In the genomic region with DNA sequence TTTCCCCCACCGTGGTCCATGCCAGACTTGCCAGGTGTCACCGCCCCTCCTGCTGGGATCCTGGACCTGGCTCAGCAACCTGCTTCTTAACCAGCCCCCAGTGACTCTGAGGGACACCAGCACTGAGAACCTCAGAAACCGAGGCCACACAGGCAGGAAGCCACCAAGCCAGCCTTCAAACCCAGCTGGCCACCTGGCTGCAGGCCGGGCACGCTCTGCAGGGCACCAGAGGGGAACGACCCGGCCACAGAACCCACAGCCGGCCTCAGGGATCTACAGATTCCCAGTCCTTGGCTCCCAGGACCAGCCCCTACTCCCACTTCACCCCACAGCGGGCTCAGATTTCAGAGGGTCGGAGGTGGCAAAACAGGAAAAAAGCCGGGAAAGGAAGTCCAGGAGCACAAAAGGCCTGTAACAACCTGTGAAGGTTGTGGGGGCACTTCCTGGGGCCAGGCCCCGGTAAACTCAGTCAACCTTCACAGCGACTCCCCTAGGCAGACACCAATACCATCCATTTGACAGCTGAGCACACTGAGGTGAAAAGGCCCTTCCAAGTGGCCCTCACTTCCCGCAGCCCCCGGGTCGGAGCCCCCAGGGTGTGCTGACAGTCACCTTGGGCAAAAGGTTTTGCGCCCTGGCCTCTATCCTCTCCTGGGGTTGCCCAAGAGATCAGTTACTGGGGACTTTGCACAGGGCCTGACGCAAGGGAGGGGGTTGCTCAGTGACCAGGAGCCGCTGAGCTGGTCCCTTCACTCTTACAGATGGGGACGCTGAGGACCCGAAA, we compare ENCODE assay signal across 1 cellular context.
A peak's percentile ranks its signal among the peaks of the same experiment; 100 is the strongest.
TF ChIP-seq lines count a peak whose summit lies in the region.

No MANE protein-coding gene starts in this region.

TF ChIP-seq in HepG2, 621 proteins besides CTCF, POLR2A, EP300 and RAD21 (continued from another document and continues in another):
- TF ChIP-seq, protein P1, sequence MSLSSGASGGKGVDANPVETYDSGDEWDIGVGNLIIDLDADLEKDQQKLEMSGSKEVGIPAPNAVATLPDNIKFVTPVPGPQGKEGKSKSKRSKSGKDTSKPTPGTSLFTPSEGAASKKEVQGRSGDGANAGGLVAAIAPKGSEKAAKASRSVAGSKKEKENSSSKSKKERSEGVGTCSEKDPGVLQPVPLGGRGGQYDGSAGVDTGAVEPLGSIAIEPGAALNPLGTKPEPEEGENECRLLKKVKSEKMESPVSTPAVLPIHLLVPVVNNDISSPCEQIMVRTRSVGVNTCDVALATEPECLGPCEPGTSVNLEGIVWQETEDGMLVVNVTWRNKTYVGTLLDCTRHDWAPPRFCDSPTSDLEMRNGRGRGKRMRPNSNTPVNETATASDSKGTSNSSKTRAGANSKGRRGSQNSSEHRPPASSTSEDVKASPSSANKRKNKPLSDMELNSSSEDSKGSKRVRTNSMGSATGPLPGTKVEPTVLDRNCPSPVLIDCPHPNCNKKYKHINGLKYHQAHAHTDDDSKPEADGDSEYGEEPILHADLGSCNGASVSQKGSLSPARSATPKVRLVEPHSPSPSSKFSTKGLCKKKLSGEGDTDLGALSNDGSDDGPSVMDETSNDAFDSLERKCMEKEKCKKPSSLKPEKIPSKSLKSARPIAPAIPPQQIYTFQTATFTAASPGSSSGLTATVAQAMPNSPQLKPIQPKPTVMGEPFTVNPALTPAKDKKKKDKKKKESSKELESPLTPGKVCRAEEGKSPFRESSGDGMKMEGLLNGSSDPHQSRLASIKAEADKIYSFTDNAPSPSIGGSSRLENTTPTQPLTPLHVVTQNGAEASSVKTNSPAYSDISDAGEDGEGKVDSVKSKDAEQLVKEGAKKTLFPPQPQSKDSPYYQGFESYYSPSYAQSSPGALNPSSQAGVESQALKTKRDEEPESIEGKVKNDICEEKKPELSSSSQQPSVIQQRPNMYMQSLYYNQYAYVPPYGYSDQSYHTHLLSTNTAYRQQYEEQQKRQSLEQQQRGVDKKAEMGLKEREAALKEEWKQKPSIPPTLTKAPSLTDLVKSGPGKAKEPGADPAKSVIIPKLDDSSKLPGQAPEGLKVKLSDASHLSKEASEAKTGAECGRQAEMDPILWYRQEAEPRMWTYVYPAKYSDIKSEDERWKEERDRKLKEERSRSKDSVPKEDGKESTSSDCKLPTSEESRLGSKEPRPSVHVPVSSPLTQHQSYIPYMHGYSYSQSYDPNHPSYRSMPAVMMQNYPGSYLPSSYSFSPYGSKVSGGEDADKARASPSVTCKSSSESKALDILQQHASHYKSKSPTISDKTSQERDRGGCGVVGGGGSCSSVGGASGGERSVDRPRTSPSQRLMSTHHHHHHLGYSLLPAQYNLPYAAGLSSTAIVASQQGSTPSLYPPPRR (CRISPR knock-in tag; IDR thresholded peaks at IDR 0.05; ENCODE audit: borderline replicate concordance) = peak; percentile 69; the same call in 1 of the 2 replicates
- TF ChIP-seq ZNF615 (CRISPR knock-in tag; IDR thresholded peaks at IDR 0.05; ENCODE audit: borderline replicate concordance) = no peak
- no peak for TF ChIP-seq KLF12 (CRISPR knock-in tag; IDR thresholded peaks at IDR 0.05; ENCODE audit: borderline replicate concordance)
- no peak for TF ChIP-seq ZNF549 (CRISPR knock-in tag; IDR thresholded peaks at IDR 0.05)
- TF ChIP-seq ZNF788 (CRISPR knock-in tag; IDR thresholded peaks at IDR 0.05; ENCODE audit: borderline replicate concordance) = peak; percentile 26; the same call in 1 of the 2 replicates
- no peak for TF ChIP-seq FLYWCH1 (CRISPR knock-in tag; IDR thresholded peaks at IDR 0.05)
- peak; percentile 41; the same call in 1 of the 2 replicates for TF ChIP-seq ELF1 (CRISPR knock-in tag; IDR thresholded peaks at IDR 0.05)
- 0 out of 2 replicates have a peak, but pooled peaks have one; percentile 37 for TF ChIP-seq ZNF205 (CRISPR knock-in tag; IDR thresholded peaks at IDR 0.05)
- TF ChIP-seq ZNF605 (CRISPR knock-in tag; IDR thresholded peaks at IDR 0.05) = peak; percentile 69; the same call in 1 of the 2 replicates
- TF ChIP-seq, protein P2, sequence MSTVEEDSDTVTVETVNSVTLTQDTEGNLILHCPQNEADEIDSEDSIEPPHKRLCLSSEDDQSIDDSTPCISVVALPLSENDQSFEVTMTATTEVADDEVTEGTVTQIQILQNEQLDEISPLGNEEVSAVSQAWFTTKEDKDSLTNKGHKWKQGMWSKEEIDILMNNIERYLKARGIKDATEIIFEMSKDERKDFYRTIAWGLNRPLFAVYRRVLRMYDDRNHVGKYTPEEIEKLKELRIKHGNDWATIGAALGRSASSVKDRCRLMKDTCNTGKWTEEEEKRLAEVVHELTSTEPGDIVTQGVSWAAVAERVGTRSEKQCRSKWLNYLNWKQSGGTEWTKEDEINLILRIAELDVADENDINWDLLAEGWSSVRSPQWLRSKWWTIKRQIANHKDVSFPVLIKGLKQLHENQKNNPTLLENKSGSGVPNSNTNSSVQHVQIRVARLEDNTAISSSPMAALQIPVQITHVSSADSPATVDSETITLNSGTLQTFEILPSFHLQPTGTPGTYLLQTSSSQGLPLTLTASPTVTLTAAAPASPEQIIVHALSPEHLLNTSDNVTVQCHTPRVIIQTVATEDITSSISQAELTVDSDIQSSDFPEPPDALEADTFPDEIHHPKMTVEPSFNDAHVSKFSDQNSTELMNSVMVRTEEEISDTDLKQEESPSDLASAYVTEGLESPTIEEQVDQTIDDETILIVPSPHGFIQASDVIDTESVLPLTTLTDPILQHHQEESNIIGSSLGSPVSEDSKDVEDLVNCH (CRISPR knock-in tag; IDR thresholded peaks at IDR 0.05) = no peak
- TF ChIP-seq PRMT3 (CRISPR knock-in tag; IDR thresholded peaks at IDR 0.05; ENCODE audit: borderline replicate concordance, low read depth) = no peak
- TF ChIP-seq, protein P3, sequence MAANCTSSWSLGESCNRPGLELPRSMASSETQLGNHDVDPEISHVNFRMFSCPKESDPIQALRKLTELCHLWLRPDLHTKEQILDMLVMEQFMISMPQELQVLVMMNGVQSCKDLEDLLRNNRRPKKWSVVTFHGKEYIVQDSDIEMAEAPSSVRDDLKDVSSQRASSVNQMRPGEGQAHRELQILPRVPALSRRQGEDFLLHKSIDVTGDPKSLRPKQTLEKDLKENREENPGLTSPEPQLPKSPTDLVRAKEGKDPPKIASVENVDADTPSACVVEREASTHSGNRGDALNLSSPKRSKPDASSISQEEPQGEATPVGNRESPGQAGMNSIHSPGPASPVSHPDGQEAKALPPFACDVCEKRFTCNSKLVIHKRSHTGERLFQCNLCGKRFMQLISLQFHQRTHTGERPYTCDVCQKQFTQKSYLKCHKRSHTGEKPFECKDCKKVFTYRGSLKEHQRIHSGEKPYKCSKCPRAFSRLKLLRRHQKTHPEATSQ (CRISPR knock-in tag; IDR thresholded peaks at IDR 0.05; ENCODE audit: borderline replicate concordance) = no peak
- no peak for TF ChIP-seq ZNF7 (CRISPR knock-in tag; IDR thresholded peaks at IDR 0.05)
- TF ChIP-seq ZNF749 (CRISPR knock-in tag; IDR thresholded peaks at IDR 0.05; ENCODE audit: borderline replicate concordance) = no peak
- TF ChIP-seq, protein P4, sequence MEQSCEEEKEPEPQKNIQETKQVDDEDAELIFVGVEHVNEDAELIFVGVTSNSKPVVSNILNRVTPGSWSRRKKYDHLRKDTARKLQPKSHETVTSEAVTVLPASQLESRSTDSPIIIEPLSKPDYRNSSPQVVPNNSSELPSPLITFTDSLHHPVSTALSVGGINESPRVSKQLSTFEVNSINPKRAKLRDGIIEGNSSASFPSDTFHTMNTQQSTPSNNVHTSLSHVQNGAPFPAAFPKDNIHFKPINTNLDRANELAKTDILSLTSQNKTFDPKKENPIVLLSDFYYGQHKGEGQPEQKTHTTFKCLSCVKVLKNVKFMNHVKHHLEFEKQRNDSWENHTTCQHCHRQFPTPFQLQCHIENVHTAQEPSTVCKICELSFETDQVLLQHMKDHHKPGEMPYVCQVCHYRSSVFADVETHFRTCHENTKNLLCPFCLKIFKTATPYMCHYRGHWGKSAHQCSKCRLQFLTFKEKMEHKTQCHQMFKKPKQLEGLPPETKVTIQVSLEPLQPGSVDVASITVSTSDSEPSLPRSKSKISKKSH (CRISPR knock-in tag; IDR thresholded peaks at IDR 0.05; ENCODE audit: borderline replicate concordance) = no peak
- TF ChIP-seq SRSF1 (optimal IDR thresholded peaks at IDR 0.05; ENCODE audit: low read depth, low read length) = peak; percentile 22
- TF ChIP-seq, protein P5, sequence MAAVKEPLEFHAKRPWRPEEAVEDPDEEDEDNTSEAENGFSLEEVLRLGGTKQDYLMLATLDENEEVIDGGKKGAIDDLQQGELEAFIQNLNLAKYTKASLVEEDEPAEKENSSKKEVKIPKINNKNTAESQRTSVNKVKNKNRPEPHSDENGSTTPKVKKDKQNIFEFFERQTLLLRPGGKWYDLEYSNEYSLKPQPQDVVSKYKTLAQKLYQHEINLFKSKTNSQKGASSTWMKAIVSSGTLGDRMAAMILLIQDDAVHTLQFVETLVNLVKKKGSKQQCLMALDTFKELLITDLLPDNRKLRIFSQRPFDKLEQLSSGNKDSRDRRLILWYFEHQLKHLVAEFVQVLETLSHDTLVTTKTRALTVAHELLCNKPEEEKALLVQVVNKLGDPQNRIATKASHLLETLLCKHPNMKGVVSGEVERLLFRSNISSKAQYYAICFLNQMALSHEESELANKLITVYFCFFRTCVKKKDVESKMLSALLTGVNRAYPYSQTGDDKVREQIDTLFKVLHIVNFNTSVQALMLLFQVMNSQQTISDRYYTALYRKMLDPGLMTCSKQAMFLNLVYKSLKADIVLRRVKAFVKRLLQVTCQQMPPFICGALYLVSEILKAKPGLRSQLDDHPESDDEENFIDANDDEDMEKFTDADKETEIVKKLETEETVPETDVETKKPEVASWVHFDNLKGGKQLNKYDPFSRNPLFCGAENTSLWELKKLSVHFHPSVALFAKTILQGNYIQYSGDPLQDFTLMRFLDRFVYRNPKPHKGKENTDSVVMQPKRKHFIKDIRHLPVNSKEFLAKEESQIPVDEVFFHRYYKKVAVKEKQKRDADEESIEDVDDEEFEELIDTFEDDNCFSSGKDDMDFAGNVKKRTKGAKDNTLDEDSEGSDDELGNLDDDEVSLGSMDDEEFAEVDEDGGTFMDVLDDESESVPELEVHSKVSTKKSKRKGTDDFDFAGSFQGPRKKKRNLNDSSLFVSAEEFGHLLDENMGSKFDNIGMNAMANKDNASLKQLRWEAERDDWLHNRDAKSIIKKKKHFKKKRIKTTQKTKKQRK (IDR thresholded peaks at IDR 0.05; ENCODE audit: low read length) = no peak
- TF ChIP-seq, protein P6, sequence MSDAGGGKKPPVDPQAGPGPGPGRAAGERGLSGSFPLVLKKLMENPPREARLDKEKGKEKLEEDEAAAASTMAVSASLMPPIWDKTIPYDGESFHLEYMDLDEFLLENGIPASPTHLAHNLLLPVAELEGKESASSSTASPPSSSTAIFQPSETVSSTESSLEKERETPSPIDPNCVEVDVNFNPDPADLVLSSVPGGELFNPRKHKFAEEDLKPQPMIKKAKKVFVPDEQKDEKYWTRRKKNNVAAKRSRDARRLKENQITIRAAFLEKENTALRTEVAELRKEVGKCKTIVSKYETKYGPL (CRISPR knock-in tag; IDR thresholded peaks at IDR 0.05) = no peak
- TF ChIP-seq ZNF709 (CRISPR knock-in tag; IDR thresholded peaks at IDR 0.05) = no peak
- 0 out of 2 replicates have a peak, but pooled peaks have one; percentile 4 for TF ChIP-seq SMAD9 (CRISPR knock-in tag; IDR thresholded peaks at IDR 0.05)
- no peak; the same call in 1 of the 2 replicates for TF ChIP-seq ZSCAN29 (CRISPR knock-in tag; conservative IDR thresholded peaks at IDR 0.05)
- no peak for TF ChIP-seq SP140L (CRISPR knock-in tag; IDR thresholded peaks at IDR 0.05; ENCODE audit: borderline replicate concordance)
- TF ChIP-seq MED13 (CRISPR knock-in tag; IDR thresholded peaks at IDR 0.05) = no peak
- TF ChIP-seq, protein P7, sequence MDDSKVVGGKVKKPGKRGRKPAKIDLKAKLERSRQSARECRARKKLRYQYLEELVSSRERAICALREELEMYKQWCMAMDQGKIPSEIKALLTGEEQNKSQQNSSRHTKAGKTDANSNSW (CRISPR knock-in tag; IDR thresholded peaks at IDR 0.05; ENCODE audit: borderline replicate concordance) = no peak
- no peak for TF ChIP-seq ZSCAN20 (CRISPR knock-in tag; IDR thresholded peaks at IDR 0.05; ENCODE audit: borderline replicate concordance)
- TF ChIP-seq SMAD1 (CRISPR knock-in tag; IDR thresholded peaks at IDR 0.05; ENCODE audit: borderline replicate concordance, low read depth) = no peak
- no peak for TF ChIP-seq RFX3 (CRISPR knock-in tag; IDR thresholded peaks at IDR 0.05)
- no peak for TF ChIP-seq CHD4 (IDR thresholded peaks at IDR 0.05; ENCODE audit: borderline replicate concordance, low read length)
- no peak for TF ChIP-seq SRSF4 (IDR thresholded peaks at IDR 0.05; ENCODE audit: low read depth, low read length, poor library complexity, severe bottlenecking)
- TF ChIP-seq, protein P8, sequence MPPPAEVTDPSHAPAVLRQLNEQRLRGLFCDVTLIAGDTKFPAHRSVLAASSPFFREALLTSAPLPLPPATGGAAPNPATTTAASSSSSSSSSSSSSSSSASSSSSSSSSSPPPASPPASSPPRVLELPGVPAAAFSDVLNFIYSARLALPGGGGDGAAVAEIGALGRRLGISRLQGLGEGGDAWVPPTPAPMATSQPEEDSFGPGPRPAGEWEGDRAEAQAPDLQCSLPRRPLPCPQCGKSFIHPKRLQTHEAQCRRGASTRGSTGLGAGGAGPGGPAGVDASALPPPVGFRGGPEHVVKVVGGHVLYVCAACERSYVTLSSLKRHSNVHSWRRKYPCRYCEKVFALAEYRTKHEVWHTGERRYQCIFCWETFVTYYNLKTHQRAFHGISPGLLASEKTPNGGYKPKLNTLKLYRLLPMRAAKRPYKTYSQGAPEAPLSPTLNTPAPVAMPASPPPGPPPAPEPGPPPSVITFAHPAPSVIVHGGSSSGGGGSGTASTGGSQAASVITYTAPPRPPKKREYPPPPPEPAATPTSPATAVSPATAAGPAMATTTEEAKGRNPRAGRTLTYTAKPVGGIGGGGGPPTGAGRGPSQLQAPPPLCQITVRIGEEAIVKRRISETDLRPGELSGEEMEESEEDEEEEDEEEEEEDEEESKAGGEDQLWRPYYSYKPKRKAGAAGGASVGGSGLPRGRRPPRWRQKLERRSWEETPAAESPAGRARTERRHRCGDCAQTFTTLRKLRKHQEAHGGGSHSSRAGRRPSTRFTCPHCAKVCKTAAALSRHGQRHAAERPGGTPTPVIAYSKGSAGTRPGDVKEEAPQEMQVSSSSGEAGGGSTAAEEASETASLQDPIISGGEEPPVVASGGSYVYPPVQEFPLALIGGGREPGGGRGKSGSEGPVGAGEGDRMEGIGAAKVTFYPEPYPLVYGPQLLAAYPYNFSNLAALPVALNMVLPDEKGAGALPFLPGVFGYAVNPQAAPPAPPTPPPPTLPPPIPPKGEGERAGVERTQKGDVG (CRISPR knock-in tag; IDR thresholded peaks at IDR 0.05; ENCODE audit: borderline replicate concordance) = no peak
- TF ChIP-seq TEAD3 (CRISPR knock-in tag; optimal IDR thresholded peaks at IDR 0.05; ENCODE audit: borderline replicate concordance) = no peak
- TF ChIP-seq, protein P9, sequence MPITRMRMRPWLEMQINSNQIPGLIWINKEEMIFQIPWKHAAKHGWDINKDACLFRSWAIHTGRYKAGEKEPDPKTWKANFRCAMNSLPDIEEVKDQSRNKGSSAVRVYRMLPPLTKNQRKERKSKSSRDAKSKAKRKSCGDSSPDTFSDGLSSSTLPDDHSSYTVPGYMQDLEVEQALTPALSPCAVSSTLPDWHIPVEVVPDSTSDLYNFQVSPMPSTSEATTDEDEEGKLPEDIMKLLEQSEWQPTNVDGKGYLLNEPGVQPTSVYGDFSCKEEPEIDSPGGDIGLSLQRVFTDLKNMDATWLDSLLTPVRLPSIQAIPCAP (CRISPR knock-in tag; IDR thresholded peaks at IDR 0.05; ENCODE audit: low read depth) = no peak
- TF ChIP-seq GZF1 (CRISPR knock-in tag; IDR thresholded peaks at IDR 0.05) = 0 out of 2 replicates have a peak, but pooled peaks have one; percentile 53
- no peak for TF ChIP-seq ZC3H4 (CRISPR knock-in tag; IDR thresholded peaks at IDR 0.05; ENCODE audit: borderline replicate concordance)
- no peak for TF ChIP-seq NRL (CRISPR knock-in tag; IDR thresholded peaks at IDR 0.05; ENCODE audit: borderline replicate concordance)
- no peak for TF ChIP-seq ZNF121 (CRISPR knock-in tag; IDR thresholded peaks at IDR 0.05)
